ENCODE assay signal across 20 cellular contexts in genomic region chr2:70461414-70461813, GRCh38.
"Had no signal": no experiment of that assay in that cellular context is flagged by ENCODE, and none has a peak within 500 bp of the region (broad histone marks: within the 10 kb centered on the region; RNA-seq: fewer than 3 reads in every experiment).

No MANE protein-coding gene starts in this region.

- H3K4me1 Mint-ChIP-seq: stimulated activated memory B cell treated with anti-CD40 and anti-IgM and Interleukin-4, amounts not matched to agents 10 μg/mL and 1 μg/mL and 100 μg/mL, for 72 hours had no signal

- H3K27ac Mint-ChIP-seq: stimulated activated memory B cell treated with anti-CD40 and anti-IgM and Interleukin-4, amounts not matched to agents 10 μg/mL and 1 μg/mL and 100 μg/mL, for 72 hours; stimulated activated naive CD8-positive, alpha-beta T cell treated with anti-CD3 and anti-CD28 coated beads, Interleukin-15, Interleukin-2, amounts not matched to agents 100 ng/mL and 50 ng/mL, for 24 hours had no signal

- H3K36me3 Mint-ChIP-seq: stimulated activated memory B cell treated with anti-CD40 and anti-IgM and Interleukin-4, amounts not matched to agents 10 μg/mL and 1 μg/mL and 100 μg/mL, for 72 hours had no signal

- H3K27me3 Mint-ChIP-seq: stimulated activated naive CD8-positive, alpha-beta T cell treated with anti-CD3 and anti-CD28 coated beads, Interleukin-15, Interleukin-2, amounts not matched to agents 100 ng/mL and 50 ng/mL, for 24 hours had no signal

- ATAC-seq: esophagus mucosa; gastrocnemius medialis; heart right ventricle; left cardiac atrium; left ventricle myocardium superior; naive thymus-derived CD4-positive, alpha-beta T cell; sciatic nerve; stimulated activated memory B cell treated with anti-CD40 and anti-IgM and Interleukin-4, amounts not matched to agents 10 μg/mL and 1 μg/mL and 100 μg/mL, for 72 hours; upper lobe of right lung had no signal

- H3K9me3 ChIP-seq: gastrocnemius medialis, heart right ventricle, neutrophil, spleen, tibial artery, upper lobe of right lung, vagina had no signal

- H3K36me3 ChIP-seq: gastrocnemius medialis, heart right ventricle, tibial artery, upper lobe of right lung, vagina had no signal

- DNase-seq: effector CD4-positive, alpha-beta T cell; gastrocnemius medialis; heart right ventricle; left cardiac atrium; left ventricle myocardium superior; naive thymus-derived CD4-positive, alpha-beta T cell; spleen; stimulated activated CD4-positive, alpha-beta T cell treated with anti-CD3 and anti-CD28 coated beads, Interleukin-15, amount 100 ng/mL, for 24 hours; stimulated activated CD4-positive, alpha-beta T cell treated with anti-CD3 and anti-CD28 coated beads, Interleukin-1b, Interleukin-23, amount 100 ng/mL, for 48 hours; stimulated activated CD4-positive, alpha-beta T cell treated with anti-CD3 and anti-CD28 coated beads, Interleukin-4, amount 100 ng/mL, for 24 hours; tibial artery; upper lobe of right lung had no signal

- H3K4me3 ChIP-seq: coronary artery, gastrocnemius medialis, heart right ventricle, lung, spleen, tibial artery, upper lobe of right lung, vagina had no signal

- H3K9me3 Mint-ChIP-seq: naive thymus-derived CD4-positive, alpha-beta T cell; stimulated activated memory B cell treated with anti-CD40 and anti-IgM and Interleukin-4, amounts not matched to agents 10 μg/mL and 1 μg/mL and 100 μg/mL, for 72 hours; stimulated activated naive CD8-positive, alpha-beta T cell treated with anti-CD3 and anti-CD28 coated beads, Interleukin-15, Interleukin-2, amounts not matched to agents 100 ng/mL and 50 ng/mL, for 24 hours had no signal

- H3K27ac ChIP-seq: coronary artery, gastrocnemius medialis, heart right ventricle, neutrophil, spleen, tibial artery, upper lobe of right lung, vagina had no signal

- H3K27me3 ChIP-seq: gastrocnemius medialis, neutrophil, tibial artery, upper lobe of right lung, vagina had no signal

- H3K4me3 Mint-ChIP-seq: naive thymus-derived CD4-positive, alpha-beta T cell; stimulated activated memory B cell treated with anti-CD40 and anti-IgM and Interleukin-4, amounts not matched to agents 10 μg/mL and 1 μg/mL and 100 μg/mL, for 72 hours; stimulated activated naive CD8-positive, alpha-beta T cell treated with anti-CD3 and anti-CD28 coated beads, Interleukin-15, Interleukin-2, amounts not matched to agents 100 ng/mL and 50 ng/mL, for 24 hours had no signal

- H3K4me1 ChIP-seq: gastrocnemius medialis, heart right ventricle, spleen, tibial artery, upper lobe of right lung, vagina had no signal
